8 cellular contexts compared by ENCODE assay signal in the genomic region with DNA sequence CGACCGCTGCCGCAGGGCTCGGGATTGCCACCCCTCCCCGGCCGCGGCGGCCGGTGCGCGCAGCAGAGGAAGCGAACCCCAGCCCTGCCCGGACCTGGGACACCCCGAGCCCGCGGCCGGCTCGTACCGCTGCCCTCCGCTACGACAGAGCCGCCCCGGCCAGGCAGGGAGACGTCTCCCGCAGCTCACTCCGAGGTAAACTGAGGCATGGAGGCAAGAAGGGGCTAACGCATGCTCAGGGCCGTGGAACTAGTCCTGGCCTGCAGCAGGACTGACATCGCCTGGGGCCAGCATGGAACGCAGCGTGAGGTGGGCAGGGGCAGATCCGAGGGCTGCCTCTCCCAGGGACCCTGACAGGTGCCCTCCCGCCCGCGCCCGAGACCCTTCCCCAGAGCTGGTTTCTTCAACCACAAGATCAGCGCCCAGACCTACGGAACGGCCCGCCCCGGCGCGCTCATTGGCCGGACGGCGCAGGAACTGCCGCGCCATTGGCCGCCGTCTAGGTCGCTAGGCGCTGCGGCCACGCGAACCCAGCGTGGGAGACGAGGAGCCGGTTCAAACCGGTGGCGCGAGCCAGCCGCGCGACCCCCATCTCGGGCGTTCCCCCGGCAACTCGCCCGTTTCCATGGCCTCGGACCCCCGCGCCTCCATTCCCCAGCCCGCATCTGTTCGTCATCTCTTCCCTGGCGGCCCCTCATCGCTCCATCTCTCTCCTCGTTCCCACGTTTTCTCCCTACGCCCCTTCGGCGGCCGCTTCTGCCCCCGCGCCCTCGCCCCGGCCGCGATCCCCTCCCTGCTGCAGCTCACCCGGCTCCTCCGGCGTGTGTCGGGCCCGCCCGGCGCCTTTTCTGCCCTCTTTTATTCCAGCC. TPM values are rescaled to one million over a fixed set of nuclear protein-coding genes. Genes with fewer than 3 reads are reported as not detected.
DNase-seq lines count a peak whose midpoint lies in the region; ATAC-seq and TF ChIP-seq lines count a peak whose summit lies in the region.

A gene (minus strand): TSS at position 848 of the 869 bp plus-strand sequence. CDS start 960 bp downstream, outside the sequence.

- no peaks in the 10 kb centered on the region for H3K36me3 Mint-ChIP-seq in activated naive CD8-positive, alpha-beta T cell

- peak within 1 kb of the TSS; percentile 70 for H3K9ac ChIP-seq in DND-41 (ENCODE audit: low read depth, low read length)

- H3K79me2 ChIP-seq in DND-41 (ENCODE audit: insufficient read depth, low read length): peaks cover 50% of the 10 kb centered on the region

- ATAC-seq in DND-41 (ENCODE audit: insufficient read depth, low read depth): peak; percentile 84
- peak; percentile 53 for ATAC-seq in GM21786 (IDR thresholded peaks at IDR 0.05; ENCODE audit: unreplicated experiment)

- TF ChIP-seq CTCF in DND-41 (IDR thresholded peaks at IDR 0.05; ENCODE audit: borderline replicate concordance, extremely low read depth, low read length, poor library complexity, severe bottlenecking) (no peak), LNCaP clone FGC (IDR thresholded peaks at IDR 0.05; ENCODE audit: control insufficient read depth, extremely low read depth, insufficient read depth) (no peak), suprapubic skin (IDR thresholded peaks at IDR 0.05) (no peak)

- H4K20me1 ChIP-seq in DND-41 (ENCODE audit: insufficient read depth, low read length): no peaks in the 10 kb centered on the region

- no peak for TF ChIP-seq EP300 in suprapubic skin (IDR thresholded peaks at IDR 0.05)

- peak within 1 kb of the TSS; percentile 95 for H3K4me2 ChIP-seq in DND-41 (ENCODE audit: insufficient read depth, low read length)

- no peaks in the 10 kb centered on the region for H3K27me3 ChIP-seq in DND-41 (ENCODE audit: insufficient read depth, low read length, poor library complexity)
- no peaks in the 10 kb centered on the region for H3K27me3 ChIP-seq in suprapubic skin

- WGBS in suprapubic skin: under 1% methylated on average over 40 of the region's 95 CpGs

- in situ Hi-C loops in SK-MEL-5 (cut with HindIII; ENCODE audit: low pct_unique_long_range_greater_than_20kb, low sequenced_read_pairs): no loop called here

- H3K27ac Mint-ChIP-seq in activated naive CD8-positive, alpha-beta T cell: peak within 1 kb of the TSS; percentile 91

- DNase-seq in DND-41 (peak; percentile 89), LNCaP clone FGC (ENCODE audit: low read depth) (no peak), SK-MEL-5 (ENCODE audit: low read depth, low spot score) (peak; percentile 74), glomerular visceral epithelial cell (ENCODE audit: extremely low spot score) (peak; percentile 79), occipital lobe (lab: John Stamatoyannopoulos, UW) (peak; percentile 80), suprapubic skin (ENCODE audit: low spot score in 2 of 2) (peak in 1 of 2 donors; percentile 84)

- H3K4me1 ChIP-seq in DND-41 (ENCODE audit: insufficient read depth, low read length) (peaks cover 45% of the 10 kb centered on the region), suprapubic skin (peaks cover 48% of the 10 kb centered on the region)

- peak within 1 kb of the TSS; percentile 42 to 70 for H3K4me3 ChIP-seq in DND-41 (ENCODE audit: low read depth in 1 of 2, low read length in 2 of 2)
- H3K4me3 ChIP-seq in LNCaP clone FGC (ENCODE audit: low read depth, low read length): peak within 1 kb of the TSS; percentile 88
- peak within 1 kb of the TSS; percentile 86 for H3K4me3 ChIP-seq in suprapubic skin

- H3K36me3 ChIP-seq in DND-41 (ENCODE audit: insufficient read depth, low read length) (peaks cover 26% of the 10 kb centered on the region), suprapubic skin (no peaks in the 10 kb centered on the region)

- peak within 1 kb of the TSS; percentile 76 for H3K27ac ChIP-seq in DND-41 (ENCODE audit: low read length)
- peak within 1 kb of the TSS; percentile 86 for H3K27ac ChIP-seq in suprapubic skin

- H3K4me3 Mint-ChIP-seq in activated naive CD8-positive, alpha-beta T cell: peak within 1 kb of the TSS; percentile 93

- H3K27me3 Mint-ChIP-seq in activated naive CD8-positive, alpha-beta T cell: no peaks in the 10 kb centered on the region

- peaks cover 15% of the 10 kb centered on the region for H3K4me1 Mint-ChIP-seq in activated naive CD8-positive, alpha-beta T cell (ENCODE audit: low read depth)

- H2AFZ ChIP-seq in DND-41 (ENCODE audit: low read depth, low read length): peak within 1 kb of the TSS; percentile 65

- H3K9me3 Mint-ChIP-seq in activated naive CD8-positive, alpha-beta T cell (ENCODE audit: low read depth): no peaks in the 10 kb centered on the region

- H3K9me3 ChIP-seq in DND-41 (ENCODE audit: insufficient read depth, low read length, severe bottlenecking): no peaks in the 10 kb centered on the region
- H3K9me3 ChIP-seq in suprapubic skin: no peaks in the 10 kb centered on the region

- peak in 1 of 2 donors; percentile 36 for TF ChIP-seq POLR2A in suprapubic skin (IDR thresholded peaks at IDR 0.05)

RNA-seq across cellular contexts. Expression of the gene that starts here (rescaled TPM):
- total RNA-seq in SK-MEL-5 (2014; rRNA removed; shearing (Covaris generic)): 2.0 and 3.4 TPM in 2 replicates
- polyA plus RNA-seq in SK-MEL-5 (2015; cell fraction: cytosol; rRNA removed): 5.4 and 5.8 TPM in 2 replicates
- 1.9 and 2.2 TPM in 2 replicates for polyA plus RNA-seq in SK-MEL-5 (2015; cell fraction: nucleus; rRNA removed)
- total RNA-seq in occipital lobe (15.1 TPM), suprapubic skin (10 to 100 TPM in 2 of 4 donors, 1 to 10 TPM in 2; 4.8 to 11.8 (median 10.6) TPM)
